Comparison of ENCODE assay signal across 26 cellular contexts in the genomic region with DNA sequence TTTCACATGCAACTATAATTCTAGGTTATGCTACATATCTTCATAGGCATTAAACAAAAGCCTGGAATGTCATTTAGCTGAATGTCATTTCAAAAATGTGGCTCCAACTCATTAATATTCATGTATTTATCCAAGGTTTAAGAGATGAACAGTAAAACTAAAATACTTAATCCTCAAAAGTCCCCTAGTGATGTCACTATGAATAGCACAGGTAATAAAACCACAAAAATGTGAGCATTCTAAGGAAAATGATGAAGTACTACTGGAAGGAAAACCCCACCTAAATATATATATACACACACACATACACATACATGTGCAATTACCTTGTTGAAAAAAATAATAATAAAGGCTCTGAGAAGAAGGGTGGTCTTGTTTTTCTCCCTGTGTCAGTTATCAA.
"Had no signal": no experiment of that assay in that cellular context is flagged by ENCODE, and none has a peak within 500 bp of the region (broad histone marks: within the 10 kb centered on the region; RNA-seq: fewer than 3 reads in every experiment).

No MANE protein-coding gene starts in this region.

- ATAC-seq: effector memory CD8-positive, alpha-beta T cell; left cardiac atrium; left lung; naive thymus-derived CD4-positive, alpha-beta T cell; right lobe of liver; stimulated activated naive B cell treated with anti-CD40 and anti-IgM and Interleukin-4, amounts not matched to agents 10 μg/mL and 1 μg/mL and 100 μg/mL, for 72 hours had no signal

- H2AFZ ChIP-seq: neural progenitor cell, parathyroid adenoma had no signal

- H3K9ac ChIP-seq: neural progenitor cell, parathyroid adenoma had no signal

- H3K27ac Mint-ChIP-seq: effector memory CD8-positive, alpha-beta T cell; nephron; neural progenitor cell; progenitor cell of endocrine pancreas; stimulated activated naive B cell treated with anti-CD40 and anti-IgM and Interleukin-4, amounts not matched to agents 10 μg/mL and 1 μg/mL and 100 μg/mL, for 72 hours; stimulated activated naive CD8-positive, alpha-beta T cell treated with anti-CD3 and anti-CD28 coated beads, Interleukin-15, Interleukin-2, amounts not matched to agents 100 ng/mL and 50 ng/mL, for 24 hours had no signal

- H3K4me1 ChIP-seq: neural progenitor cell, uterus had no signal

- H3K4me1 Mint-ChIP-seq: neural progenitor cell had no signal

- H3K9me3 ChIP-seq: esophagus squamous epithelium, left lung, right lobe of liver, uterus had no signal

- H3K27me3 ChIP-seq: esophagus squamous epithelium, left lung, neural progenitor cell, right lobe of liver, tibial nerve, upper lobe of left lung, uterus had no signal

- H3K36me3 Mint-ChIP-seq: neural progenitor cell had no signal

- H3K4me2 ChIP-seq: neural progenitor cell had no signal

- H3K4me3 Mint-ChIP-seq: effector memory CD8-positive, alpha-beta T cell; naive thymus-derived CD4-positive, alpha-beta T cell; nephron; neural progenitor cell; stimulated activated naive B cell treated with anti-CD40 and anti-IgM and Interleukin-4, amounts not matched to agents 10 μg/mL and 1 μg/mL and 100 μg/mL, for 72 hours; stimulated activated naive CD8-positive, alpha-beta T cell treated with anti-CD3 and anti-CD28 coated beads, Interleukin-15, Interleukin-2, amounts not matched to agents 100 ng/mL and 50 ng/mL, for 24 hours had no signal

- H3K4me3 ChIP-seq: esophagus squamous epithelium, left lung, neural progenitor cell, right lobe of liver, thoracic aorta, tibial nerve, upper lobe of left lung, uterus had no signal

- H3K36me3 ChIP-seq: esophagus squamous epithelium, left lung, neural progenitor cell, right lobe of liver, thoracic aorta, upper lobe of left lung, uterus had no signal

- DNase-seq: cortex of kidney; effector memory CD8-positive, alpha-beta T cell; erythroblast; esophagus squamous epithelium; hypothalamus; kidney; left cardiac atrium; left lung; mesendoderm; midbrain; naive thymus-derived CD4-positive, alpha-beta T cell; right lobe of liver; small intestine; stimulated activated CD4-positive, alpha-beta T cell treated with anti-CD3 and anti-CD28 coated beads, Interleukin-15, amount 100 ng/mL, for 24 hours; stimulated activated CD4-positive, alpha-beta T cell treated with anti-CD3 and anti-CD28 coated beads, Interleukin-2, amount 100 ng/mL, for 48 hours; stimulated activated naive B cell treated with anti-CD40 and anti-IgM and Interleukin-4, amounts not matched to agents 10 μg/mL and 1 μg/mL and 100 μg/mL, for 72 hours; upper lobe of left lung; uterus had no signal

- FAIRE-seq: endometrium, small intestine had no signal

- H3K9me3 Mint-ChIP-seq: effector memory CD8-positive, alpha-beta T cell; nephron; neural progenitor cell; stimulated activated naive CD8-positive, alpha-beta T cell treated with anti-CD3 and anti-CD28 coated beads, Interleukin-15, Interleukin-2, amounts not matched to agents 100 ng/mL and 50 ng/mL, for 24 hours had no signal

- H3K27me3 Mint-ChIP-seq: effector memory CD8-positive, alpha-beta T cell; naive thymus-derived CD4-positive, alpha-beta T cell; progenitor cell of endocrine pancreas; stimulated activated naive B cell treated with anti-CD40 and anti-IgM and Interleukin-4, amounts not matched to agents 10 μg/mL and 1 μg/mL and 100 μg/mL, for 72 hours; stimulated activated naive CD8-positive, alpha-beta T cell treated with anti-CD3 and anti-CD28 coated beads, Interleukin-15, Interleukin-2, amounts not matched to agents 100 ng/mL and 50 ng/mL, for 24 hours had no signal

- H3K27ac ChIP-seq: esophagus squamous epithelium, left lung, neural progenitor cell, parathyroid adenoma, right lobe of liver, thoracic aorta, tibial nerve, upper lobe of left lung, uterus had no signal
